In genomic region chr7:23299770-23300300, GRCh38 we compare ENCODE assay signal across 8 cellular contexts. TPM values are rescaled to one million over a fixed set of nuclear protein-coding genes. Genes with fewer than 3 reads are reported as not detected.
DNase-seq lines count a peak whose midpoint lies in the region; ATAC-seq, FAIRE-seq and TF ChIP-seq lines count a peak whose summit lies in the region.

No MANE protein-coding gene starts in this region.

- POLR2A ChIA-PET in HepG2 (lab: Yijun Ruan, JAX) = interaction anchor here (1.5 to 3.5 kb wide), 5 partner anchors 27 to 233 kb away, joined by 4 to 33 read pairs (median 10); no protein-coding TSS in a partner anchor

- CTCF ChIA-PET in HepG2 (lab: Yijun Ruan, JAX; ENCODE audit: low intra/inter-chr PET ratio, low total read pairs) = no interaction called here

- WGBS in HepG2 (ENCODE audit: low lambda C conversion rate) = under 1% methylated on average over 12 of the region's 12 CpGs

- no peak for TF ChIP-seq RAD21 in HepG2 (CRISPR knock-in tag; IDR thresholded peaks at IDR 0.05)

- no peaks in the 10 kb centered on the region for H3K9me2 ChIP-seq in DOHH2 (replicated peaks; ENCODE audit: control insufficient read depth, low read length)

- TF ChIP-seq CTCF in DOHH2 (IDR thresholded peaks at IDR 0.05; ENCODE audit: low read depth, low read length, poor library complexity, severe bottlenecking) (no peak), HepG2 (CRISPR knock-in tag; IDR thresholded peaks at IDR 0.05) (no peak), tibial artery (IDR thresholded peaks at IDR 0.05) (no peak)

- H3K9ac ChIP-seq in HepG2 (ENCODE audit: insufficient read depth, low read depth, low read length) = peak overlapping the region; percentile 93

- H3K36me3 ChIP-seq in DOHH2 (ENCODE audit: control insufficient read depth, low read length) (peaks cover 38% of the 10 kb centered on the region), HepG2 (replicated peaks in 1 of 2; ENCODE audit: control insufficient read depth in 1 of 2, insufficient read depth in 2 of 2, low read length in 2 of 2) (peaks cover 0 to 20% of the 10 kb centered on the region in 2 experiments; a peak in 2 of 5 replicates), tibial artery (peaks cover 0 to 23% (median 17%) of the 10 kb centered on the region in 3 donors)

- H3K79me2 ChIP-seq in DOHH2 (ENCODE audit: control insufficient read depth, low read length) (peaks cover 54% of the 10 kb centered on the region), HepG2 (ENCODE audit: insufficient read depth, low read length) (peaks cover 53% of the 10 kb centered on the region)

- no peak for FAIRE-seq in HepG2 (lab: Jason Lieb, UNC)

- no peak for TF ChIP-seq POLR2A in HepG2 (IDR thresholded peaks at IDR 0.05; ENCODE audit: insufficient read depth in 1 of 2, low read depth in 2 of 2, low read length in 2 of 2)

- H3K4me2 ChIP-seq in DOHH2 (ENCODE audit: low read length) (peak overlapping the region; percentile 69), HepG2 (ENCODE audit: low read depth, low read length) (peak overlapping the region; percentile 92)

- H3K4me1 ChIP-seq in DOHH2 (ENCODE audit: control insufficient read depth, low read length) (peaks cover 20% of the 10 kb centered on the region), HepG2 (ENCODE audit: insufficient read depth, low read length) (peaks cover 74% of the 10 kb centered on the region), tibial artery (peaks cover 0 to 58% (median 35%) of the 10 kb centered on the region in 4 donors)

- peaks cover 6% of the 10 kb centered on the region; the same call in 1 of the 2 replicates for H4K20me1 ChIP-seq in DOHH2 (ENCODE audit: control insufficient read depth, insufficient read depth, low read depth, low read length)
- H4K20me1 ChIP-seq in HepG2 (ENCODE audit: insufficient read depth, low read length) = no peaks in the 10 kb centered on the region

- no peak for TF ChIP-seq EP300 in HepG2 (IDR thresholded peaks at IDR 0.05; ENCODE audit: low read depth in 2 of 2, low read length in 2 of 2)
- TF ChIP-seq EP300 in HepG2 (CRISPR knock-in tag; IDR thresholded peaks at IDR 0.05; ENCODE audit: borderline replicate concordance) = no peak

- H3F3A ChIP-seq in DOHH2 (ENCODE audit: control insufficient read depth, insufficient read depth) = peaks cover 10% of the 10 kb centered on the region

- H3K9me3 ChIP-seq in DOHH2 (ENCODE audit: control insufficient read depth, insufficient read depth, low read length) (no peaks in the 10 kb centered on the region), HepG2 (ENCODE audit: low read length) (no peaks in the 10 kb centered on the region), tibial artery (no peaks in the 10 kb centered on the region)

- in situ Hi-C loops in HepG2 (cut with HindIII; ENCODE audit: extremely low pct_ligation_motif_present, low pct_unique_long_range_greater_than_20kb) = no loop called here

- ATAC-seq in HG03097 (IDR thresholded peaks at IDR 0.05; ENCODE audit: low FRiP score, unreplicated experiment) (peak; percentile 11), HepG2 (peak; percentile 9), HG02870 (IDR thresholded peaks at IDR 0.05; ENCODE audit: unreplicated experiment) (no peak)

- intact Hi-C loops in HepG2 (cut with micrococcal nuclease; ENCODE audit: unreplicated experiment) = loop anchor here (1.0 to 5.0 kb wide), 2 partner anchors 23 to 37 kb away; no protein-coding TSS in a partner anchor
- intact Hi-C loops in tibial artery (cut with DNase I; ENCODE audit: low total_unique reads) = loop anchor here (5.0 kb wide), 1 partner anchor 473 kb away; no protein-coding TSS in a partner anchor

- H3K4me3 ChIP-seq in DOHH2 (ENCODE audit: low read length) (peak overlapping the region; percentile 81), HepG2 (replicated peaks in 1 of 3; ENCODE audit: insufficient read depth in 1 of 3, low read depth in 2 of 3, low read length in 3 of 3) (peak overlapping the region; percentile 66 to 94 (median 93)), tibial artery (peak overlapping the region; percentile 80 to 91)

- BruUV-seq in HepG2 (replicated peaks; lab: Mats Ljungman, UMichigan) = no TSS peak

- H3K27me3 ChIP-seq in DOHH2 (ENCODE audit: control insufficient read depth, low read length) = no peaks in the 10 kb centered on the region
- H3K27me3 ChIP-seq in HepG2 (ENCODE audit: control insufficient read depth in 1 of 2, insufficient read depth in 2 of 2, low read length in 2 of 2) = no peaks in the 10 kb centered on the region; a peak in 1 of 5 replicates
- no peaks in the 10 kb centered on the region for H3K27me3 ChIP-seq in tibial artery

- H3K27ac ChIP-seq in DOHH2 (ENCODE audit: low read depth, low read length) (peak overlapping the region; percentile 8; the same call in 1 of the 2 replicates), HepG2 (ENCODE audit: extremely low read length, insufficient read depth, low read length) (peak overlapping the region; percentile 89), tibial artery (peak overlapping the region; percentile 80 to 81)

- DNase-seq in amniotic epithelial cell (ENCODE audit: low read depth) = peak; percentile 49
- peak; percentile 10 for DNase-seq in HepG2 (ENCODE audit: low spot score)
- no peak for DNase-seq in tibial artery
- no peak for DNase-seq in DMS79 (lab: John Stamatoyannopoulos, UW)
- DNase-seq in retina = no peak

- no peak overlapping the region for H2AFZ ChIP-seq in HepG2 (ENCODE audit: low read length)

TF ChIP-seq in HepG2, 621 proteins besides CTCF, POLR2A, EP300 and RAD21:
- peak; percentile 55; the same call in 1 of the 2 replicates for TF ChIP-seq ZNF629 (CRISPR knock-in tag; conservative IDR thresholded peaks at IDR 0.05)
- TF ChIP-seq ZFP36L1 (CRISPR knock-in tag; IDR thresholded peaks at IDR 0.05) = 0 out of 2 replicates have a peak, but pooled peaks have one; percentile 37
- TF ChIP-seq PRMT3 (CRISPR knock-in tag; IDR thresholded peaks at IDR 0.05; ENCODE audit: borderline replicate concordance, low read depth) = no peak
- TF ChIP-seq ESRRA (CRISPR knock-in tag; IDR thresholded peaks at IDR 0.05; ENCODE audit: low read depth) = 0 out of 2 replicates have a peak, but pooled peaks have one; percentile 9
- TF ChIP-seq ZNF343 (CRISPR knock-in tag; IDR thresholded peaks at IDR 0.05) = 0 out of 2 replicates have a peak, but pooled peaks have one; percentile 10
- TF ChIP-seq ZSCAN31 (CRISPR knock-in tag; IDR thresholded peaks at IDR 0.05; ENCODE audit: low read depth) = 0 out of 2 replicates have a peak, but pooled peaks have one; percentile 10
- TF ChIP-seq ZNF703 (CRISPR knock-in tag; IDR thresholded peaks at IDR 0.05; ENCODE audit: borderline replicate concordance) = peak; percentile 8; the same call in 1 of the 2 replicates
- TF ChIP-seq ZNF550 (CRISPR knock-in tag; IDR thresholded peaks at IDR 0.05; ENCODE audit: borderline replicate concordance) = no peak
- 0 out of 2 replicates have a peak, but pooled peaks have one; percentile 51 for TF ChIP-seq ZNF558 (CRISPR knock-in tag; IDR thresholded peaks at IDR 0.05; ENCODE audit: borderline replicate concordance)
TF ChIP-seq in HepG2: peak in this region for 7.

RNA-seq across cellular contexts. Expression of gene MALSU1, which starts 0.7 kb away (rescaled TPM):
- 141 and 188 TPM in 2 replicates for total RNA-seq in HepG2 (2016; rRNA removed; fragmentation: Illumina TruSeq; extraction: Trizol)
- total RNA-seq in HepG2 (2016; cell fraction: cytosol; rRNA removed; fragmentation: Illumina TruSeq; extraction: Trizol; ENCODE audit: low read depth) = 55.4 and 74.4 TPM in 2 replicates
- total RNA-seq in HepG2 (2016; cell fraction: insoluble cytoplasmic fraction; rRNA removed; fragmentation: Illumina TruSeq; extraction: Trizol) = 134 and 186 TPM in 2 replicates
- total RNA-seq in HepG2 (2016; cell fraction: membrane; rRNA removed; fragmentation: Illumina TruSeq; extraction: Trizol) = 96.1 and 111 TPM in 2 replicates
- 49.1 and 52.9 TPM in 2 replicates for total RNA-seq in HepG2 (2016; cell fraction: nucleus; rRNA removed; fragmentation: Illumina TruSeq; extraction: Trizol)
- polyA plus RNA-seq in HepG2 (2011; rRNA removed) = 51.6 and 72.0 TPM in 2 replicates
- polyA plus RNA-seq in HepG2 (2011; cell fraction: cytosol; rRNA removed) = 82.4 and 82.6 TPM in 2 replicates
- polyA plus RNA-seq in HepG2 (2011; cell fraction: nucleus; rRNA removed) = 24.8 and 38.6 TPM in 2 replicates
- polyA plus RNA-seq in HepG2 (2012) = 58.1 and 99.3 TPM in 2 replicates
- polyA plus RNA-seq in HepG2 (2016; cell fraction: cytosol; fragmentation: Illumina TruSeq; extraction: Trizol; ENCODE audit: low read depth) = 78.8 and 82.1 TPM in 2 replicates
- 213 and 216 TPM in 2 replicates for polyA plus RNA-seq in HepG2 (2016; cell fraction: insoluble cytoplasmic fraction; fragmentation: Illumina TruSeq; extraction: Trizol; ENCODE audit: low read depth)
- polyA plus RNA-seq in HepG2 (2016; cell fraction: membrane; fragmentation: Illumina TruSeq; extraction: Trizol; ENCODE audit: low read depth) = 91.1 and 105 TPM in 2 replicates
- 99.5 and 103 TPM in 2 replicates for polyA plus RNA-seq in HepG2 (2016; cell fraction: nucleus; fragmentation: Illumina TruSeq; extraction: Trizol; ENCODE audit: insufficient read depth, low read depth)
- polyA minus RNA-seq in HepG2 (2011; rRNA and poly(A)+ RNA removed; ENCODE audit: low replicate concordance) = 18.4 and 23.7 TPM in 2 replicates
- polyA minus RNA-seq in HepG2 (2011; cell fraction: cytosol; rRNA and poly(A)+ RNA removed) = 40.5 and 48.0 TPM in 2 replicates
- polyA minus RNA-seq in HepG2 (2011; cell fraction: nucleus; rRNA and poly(A)+ RNA removed) = 41.1 and 44.5 TPM in 2 replicates

RNA-seq across cellular contexts. Expression of gene GPNMB, which starts 53.3 kb away (rescaled TPM):
- total RNA-seq in HepG2 (2016; rRNA removed; fragmentation: Illumina TruSeq; extraction: Trizol) = 1.6 TPM in 2 replicates
- 1.2 and 1.5 TPM in 2 replicates for total RNA-seq in HepG2 (2016; cell fraction: cytosol; rRNA removed; fragmentation: Illumina TruSeq; extraction: Trizol; ENCODE audit: low read depth)
- 1.7 and 2.0 TPM in 2 replicates for total RNA-seq in HepG2 (2016; cell fraction: insoluble cytoplasmic fraction; rRNA removed; fragmentation: Illumina TruSeq; extraction: Trizol)
- total RNA-seq in HepG2 (2016; cell fraction: membrane; rRNA removed; fragmentation: Illumina TruSeq; extraction: Trizol) = 2.6 and 2.7 TPM in 2 replicates
- total RNA-seq in HepG2 (2016; cell fraction: nucleus; rRNA removed; fragmentation: Illumina TruSeq; extraction: Trizol) = 1.3 and 1.6 TPM in 2 replicates
- 0.91 and 1.1 TPM in 2 replicates for polyA plus RNA-seq in HepG2 (2011; rRNA removed)
- 0.91 and 1.3 TPM in 2 replicates for polyA plus RNA-seq in HepG2 (2011; cell fraction: cytosol; rRNA removed)
- polyA plus RNA-seq in HepG2 (2011; cell fraction: nucleus; rRNA removed) = 0.39 and 1.2 TPM in 2 replicates
- polyA plus RNA-seq in HepG2 (2012) = 1.2 and 2.6 TPM in 2 replicates
- polyA plus RNA-seq in HepG2 (2016; cell fraction: cytosol; fragmentation: Illumina TruSeq; extraction: Trizol; ENCODE audit: low read depth) = 1.2 and 1.7 TPM in 2 replicates
- polyA plus RNA-seq in HepG2 (2016; cell fraction: insoluble cytoplasmic fraction; fragmentation: Illumina TruSeq; extraction: Trizol; ENCODE audit: low read depth) = 1.1 and 1.2 TPM in 2 replicates
- 3.0 and 3.7 TPM in 2 replicates for polyA plus RNA-seq in HepG2 (2016; cell fraction: membrane; fragmentation: Illumina TruSeq; extraction: Trizol; ENCODE audit: low read depth)
- 1.7 and 2.8 TPM in 2 replicates for polyA plus RNA-seq in HepG2 (2016; cell fraction: nucleus; fragmentation: Illumina TruSeq; extraction: Trizol; ENCODE audit: insufficient read depth, low read depth)
- 1.2 TPM in 2 replicates for polyA minus RNA-seq in HepG2 (2011; rRNA and poly(A)+ RNA removed; ENCODE audit: low replicate concordance)
- polyA minus RNA-seq in HepG2 (2011; cell fraction: cytosol; rRNA and poly(A)+ RNA removed) = 1.4 TPM in 1 of 2 replicates, not detected in the other
- polyA minus RNA-seq in HepG2 (2011; cell fraction: nucleus; rRNA and poly(A)+ RNA removed) = 1.4 and 3.0 TPM in 2 replicates

Comparison
In these comparisons a context has a peak if more than half of its experiments do, and no peak if none do; other contexts are left out.
1. H3K27ac ChIP-seq: peak in every context shown above with its lines; median percentile 89 in HepG2; 80 in tibial artery; 8 in DOHH2.
2. DNase-seq: peak in amniotic epithelial cell (single experiment) and HepG2 (single experiment); none in tibial artery (0 of 2), DMS79 (single experiment) and retina (single experiment).
3. Peak in every context shown above with its lines, with median percentiles within 50 percentile points of each other: H3K4me3 ChIP-seq.